Comparison of ENCODE assay signal across 1 cellular context in genomic region chrX:68389419-68389960, GRCh38.
TF ChIP-seq lines count a peak whose summit lies in the region.

No MANE protein-coding gene starts in this region.

TF ChIP-seq in HEK293, 187 proteins besides CTCF, POLR2A, EP300 and RAD21 (continued from another document and continues in another):
- TF ChIP-seq, protein P1, sequence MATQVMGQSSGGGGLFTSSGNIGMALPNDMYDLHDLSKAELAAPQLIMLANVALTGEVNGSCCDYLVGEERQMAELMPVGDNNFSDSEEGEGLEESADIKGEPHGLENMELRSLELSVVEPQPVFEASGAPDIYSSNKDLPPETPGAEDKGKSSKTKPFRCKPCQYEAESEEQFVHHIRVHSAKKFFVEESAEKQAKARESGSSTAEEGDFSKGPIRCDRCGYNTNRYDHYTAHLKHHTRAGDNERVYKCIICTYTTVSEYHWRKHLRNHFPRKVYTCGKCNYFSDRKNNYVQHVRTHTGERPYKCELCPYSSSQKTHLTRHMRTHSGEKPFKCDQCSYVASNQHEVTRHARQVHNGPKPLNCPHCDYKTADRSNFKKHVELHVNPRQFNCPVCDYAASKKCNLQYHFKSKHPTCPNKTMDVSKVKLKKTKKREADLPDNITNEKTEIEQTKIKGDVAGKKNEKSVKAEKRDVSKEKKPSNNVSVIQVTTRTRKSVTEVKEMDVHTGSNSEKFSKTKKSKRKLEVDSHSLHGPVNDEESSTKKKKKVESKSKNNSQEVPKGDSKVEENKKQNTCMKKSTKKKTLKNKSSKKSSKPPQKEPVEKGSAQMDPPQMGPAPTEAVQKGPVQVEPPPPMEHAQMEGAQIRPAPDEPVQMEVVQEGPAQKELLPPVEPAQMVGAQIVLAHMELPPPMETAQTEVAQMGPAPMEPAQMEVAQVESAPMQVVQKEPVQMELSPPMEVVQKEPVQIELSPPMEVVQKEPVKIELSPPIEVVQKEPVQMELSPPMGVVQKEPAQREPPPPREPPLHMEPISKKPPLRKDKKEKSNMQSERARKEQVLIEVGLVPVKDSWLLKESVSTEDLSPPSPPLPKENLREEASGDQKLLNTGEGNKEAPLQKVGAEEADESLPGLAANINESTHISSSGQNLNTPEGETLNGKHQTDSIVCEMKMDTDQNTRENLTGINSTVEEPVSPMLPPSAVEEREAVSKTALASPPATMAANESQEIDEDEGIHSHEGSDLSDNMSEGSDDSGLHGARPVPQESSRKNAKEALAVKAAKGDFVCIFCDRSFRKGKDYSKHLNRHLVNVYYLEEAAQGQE (tag by site-specific recombination; IDR thresholded peaks at IDR 0.05) = peak; percentile 82
- TF ChIP-seq ZNF664 (tag by site-specific recombination; IDR thresholded peaks at IDR 0.05) (peak; percentile 85), ZNF580 (tag by site-specific recombination; IDR thresholded peaks at IDR 0.05) (peak; percentile 70; the same call in 1 of the 2 replicates), ZNF18 (tag by site-specific recombination; IDR thresholded peaks at IDR 0.05) (peak; percentile 39; the same call in 1 of the 2 replicates), ZFP37 (tag by site-specific recombination; IDR thresholded peaks at IDR 0.05) (0 out of 2 replicates have a peak, but pooled peaks have one; percentile 54), ZNF302 (tag by site-specific recombination; IDR thresholded peaks at IDR 0.05; ENCODE audit: low read depth) (0 out of 2 replicates have a peak, but pooled peaks have one; percentile 70), ZNF514 (tag by site-specific recombination; IDR thresholded peaks at IDR 0.05) (peak; percentile 86; the same call in 1 of the 2 replicates), ZXDB (tag by site-specific recombination; IDR thresholded peaks at IDR 0.05) (peak; percentile 83), ZSCAN23 (tag by site-specific recombination; IDR thresholded peaks at IDR 0.05) (peak; percentile 62; the same call in 1 of the 2 replicates), MYNN (tag by site-specific recombination; IDR thresholded peaks at IDR 0.05; ENCODE audit: borderline replicate concordance) (peak; percentile 53; the same call in 1 of the 2 replicates), ZNF121 (tag by site-specific recombination; IDR thresholded peaks at IDR 0.05) (peak; percentile 71), FEZF1 (tag by site-specific recombination; IDR thresholded peaks at IDR 0.05) (0 out of 2 replicates have a peak, but pooled peaks have one; percentile 12), ZNF555 (tag by site-specific recombination; conservative IDR thresholded peaks at IDR 0.05) (peak; percentile 95), ZNF223 (tag by site-specific recombination; IDR thresholded peaks at IDR 0.05) (0 out of 2 replicates have a peak, but pooled peaks have one; percentile 53), ZNF19 (tag by site-specific recombination; IDR thresholded peaks at IDR 0.05; ENCODE audit: low read depth) (peak; percentile 79; the same call in 1 of the 2 replicates), ZNF501 (tag by site-specific recombination; IDR thresholded peaks at IDR 0.05) (peak; percentile 56; the same call in 1 of the 2 replicates), ZNF138 (tag by site-specific recombination; IDR thresholded peaks at IDR 0.05; ENCODE audit: borderline replicate concordance) (peak; percentile 85; the same call in 1 of the 2 replicates), ZNF266 (tag by site-specific recombination; IDR thresholded peaks at IDR 0.05; ENCODE audit: low read depth) (peak; percentile 80; the same call in 1 of the 2 replicates), ZNF629 (tag by site-specific recombination; IDR thresholded peaks at IDR 0.05) (peak; percentile 69; the same call in 1 of the 2 replicates), ZNF510 (tag by site-specific recombination; IDR thresholded peaks at IDR 0.05; ENCODE audit: insufficient replicate concordance) (peak; percentile 92), ZNF404 (tag by site-specific recombination; IDR thresholded peaks at IDR 0.05) (peak; percentile 84; the same call in 1 of the 2 replicates), SP3 (tag by site-specific recombination; IDR thresholded peaks at IDR 0.05) (peak; percentile 43), MZF1 (tag by site-specific recombination; IDR thresholded peaks at IDR 0.05; ENCODE audit: borderline replicate concordance) (peak; percentile 51; the same call in 1 of the 2 replicates), ZNF354C (tag by site-specific recombination; IDR thresholded peaks at IDR 0.05; ENCODE audit: borderline replicate concordance, low read depth) (peak; percentile 94), ZNF433 (tag by site-specific recombination; IDR thresholded peaks at IDR 0.05; ENCODE audit: low read depth) (peak; percentile 90), BCL11B (tag by site-specific recombination; IDR thresholded peaks at IDR 0.05; ENCODE audit: low read depth) (peak; percentile 59; the same call in 1 of the 2 replicates), ZBTB8A (tag by site-specific recombination; IDR thresholded peaks at IDR 0.05) (peak; percentile 86), ZNF292 (tag by site-specific recombination; IDR thresholded peaks at IDR 0.05; ENCODE audit: borderline replicate concordance, low read depth) (peak; percentile 86; the same call in 1 of the 2 replicates), ZNF530 (tag by site-specific recombination; IDR thresholded peaks at IDR 0.05; ENCODE audit: low read depth) (0 out of 2 replicates have a peak, but pooled peaks have one; percentile 80), ZBTB21 (tag by site-specific recombination; IDR thresholded peaks at IDR 0.05) (peak; percentile 58; the same call in 1 of the 2 replicates), ZNF623 (tag by site-specific recombination; IDR thresholded peaks at IDR 0.05) (peak; percentile 87), ZFP3 (tag by site-specific recombination; IDR thresholded peaks at IDR 0.05; ENCODE audit: low read depth) (peak; percentile 65; the same call in 1 of the 2 replicates), ZNF560 (tag by site-specific recombination; IDR thresholded peaks at IDR 0.05; ENCODE audit: borderline replicate concordance) (peak; percentile 95), ZNF214 (tag by site-specific recombination; IDR thresholded peaks at IDR 0.05; ENCODE audit: borderline replicate concordance) (peak; percentile 57; the same call in 1 of the 2 replicates), ZNF140 (tag by site-specific recombination; IDR thresholded peaks at IDR 0.05) (peak; percentile 95), ZNF791 (tag by site-specific recombination; IDR thresholded peaks at IDR 0.05) (0 out of 2 replicates have a peak, but pooled peaks have one; percentile 75), TSHZ1 (tag by site-specific recombination; IDR thresholded peaks at IDR 0.05; ENCODE audit: borderline replicate concordance) (peak; percentile 16; the same call in 1 of the 2 replicates), GLI2 (tag by site-specific recombination; IDR thresholded peaks at IDR 0.05; ENCODE audit: borderline replicate concordance, low read depth) (peak; percentile 54; the same call in 1 of the 2 replicates), ZNF639 (tag by site-specific recombination; IDR thresholded peaks at IDR 0.05) (peak; percentile 57; the same call in 1 of the 2 replicates)
- TF ChIP-seq, protein P2, sequence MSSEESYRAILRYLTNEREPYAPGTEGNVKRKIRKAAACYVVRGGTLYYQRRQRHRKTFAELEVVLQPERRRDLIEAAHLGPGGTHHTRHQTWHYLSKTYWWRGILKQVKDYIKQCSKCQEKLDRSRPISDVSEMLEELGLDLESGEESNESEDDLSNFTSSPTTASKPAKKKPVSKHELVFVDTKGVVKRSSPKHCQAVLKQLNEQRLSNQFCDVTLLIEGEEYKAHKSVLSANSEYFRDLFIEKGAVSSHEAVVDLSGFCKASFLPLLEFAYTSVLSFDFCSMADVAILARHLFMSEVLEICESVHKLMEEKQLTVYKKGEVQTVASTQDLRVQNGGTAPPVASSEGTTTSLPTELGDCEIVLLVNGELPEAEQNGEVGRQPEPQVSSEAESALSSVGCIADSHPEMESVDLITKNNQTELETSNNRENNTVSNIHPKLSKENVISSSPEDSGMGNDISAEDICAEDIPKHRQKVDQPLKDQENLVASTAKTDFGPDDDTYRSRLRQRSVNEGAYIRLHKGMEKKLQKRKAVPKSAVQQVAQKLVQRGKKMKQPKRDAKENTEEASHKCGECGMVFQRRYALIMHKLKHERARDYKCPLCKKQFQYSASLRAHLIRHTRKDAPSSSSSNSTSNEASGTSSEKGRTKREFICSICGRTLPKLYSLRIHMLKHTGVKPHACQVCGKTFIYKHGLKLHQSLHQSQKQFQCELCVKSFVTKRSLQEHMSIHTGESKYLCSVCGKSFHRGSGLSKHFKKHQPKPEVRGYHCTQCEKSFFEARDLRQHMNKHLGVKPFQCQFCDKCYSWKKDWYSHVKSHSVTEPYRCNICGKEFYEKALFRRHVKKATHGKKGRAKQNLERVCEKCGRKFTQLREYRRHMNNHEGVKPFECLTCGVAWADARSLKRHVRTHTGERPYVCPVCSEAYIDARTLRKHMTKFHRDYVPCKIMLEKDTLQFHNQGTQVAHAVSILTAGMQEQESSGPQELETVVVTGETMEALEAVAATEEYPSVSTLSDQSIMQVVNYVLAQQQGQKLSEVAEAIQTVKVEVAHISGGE (tag by site-specific recombination; conservative IDR thresholded peaks at IDR 0.05; ENCODE audit: low read depth) = peak; percentile 89
- TF ChIP-seq, protein P3, sequence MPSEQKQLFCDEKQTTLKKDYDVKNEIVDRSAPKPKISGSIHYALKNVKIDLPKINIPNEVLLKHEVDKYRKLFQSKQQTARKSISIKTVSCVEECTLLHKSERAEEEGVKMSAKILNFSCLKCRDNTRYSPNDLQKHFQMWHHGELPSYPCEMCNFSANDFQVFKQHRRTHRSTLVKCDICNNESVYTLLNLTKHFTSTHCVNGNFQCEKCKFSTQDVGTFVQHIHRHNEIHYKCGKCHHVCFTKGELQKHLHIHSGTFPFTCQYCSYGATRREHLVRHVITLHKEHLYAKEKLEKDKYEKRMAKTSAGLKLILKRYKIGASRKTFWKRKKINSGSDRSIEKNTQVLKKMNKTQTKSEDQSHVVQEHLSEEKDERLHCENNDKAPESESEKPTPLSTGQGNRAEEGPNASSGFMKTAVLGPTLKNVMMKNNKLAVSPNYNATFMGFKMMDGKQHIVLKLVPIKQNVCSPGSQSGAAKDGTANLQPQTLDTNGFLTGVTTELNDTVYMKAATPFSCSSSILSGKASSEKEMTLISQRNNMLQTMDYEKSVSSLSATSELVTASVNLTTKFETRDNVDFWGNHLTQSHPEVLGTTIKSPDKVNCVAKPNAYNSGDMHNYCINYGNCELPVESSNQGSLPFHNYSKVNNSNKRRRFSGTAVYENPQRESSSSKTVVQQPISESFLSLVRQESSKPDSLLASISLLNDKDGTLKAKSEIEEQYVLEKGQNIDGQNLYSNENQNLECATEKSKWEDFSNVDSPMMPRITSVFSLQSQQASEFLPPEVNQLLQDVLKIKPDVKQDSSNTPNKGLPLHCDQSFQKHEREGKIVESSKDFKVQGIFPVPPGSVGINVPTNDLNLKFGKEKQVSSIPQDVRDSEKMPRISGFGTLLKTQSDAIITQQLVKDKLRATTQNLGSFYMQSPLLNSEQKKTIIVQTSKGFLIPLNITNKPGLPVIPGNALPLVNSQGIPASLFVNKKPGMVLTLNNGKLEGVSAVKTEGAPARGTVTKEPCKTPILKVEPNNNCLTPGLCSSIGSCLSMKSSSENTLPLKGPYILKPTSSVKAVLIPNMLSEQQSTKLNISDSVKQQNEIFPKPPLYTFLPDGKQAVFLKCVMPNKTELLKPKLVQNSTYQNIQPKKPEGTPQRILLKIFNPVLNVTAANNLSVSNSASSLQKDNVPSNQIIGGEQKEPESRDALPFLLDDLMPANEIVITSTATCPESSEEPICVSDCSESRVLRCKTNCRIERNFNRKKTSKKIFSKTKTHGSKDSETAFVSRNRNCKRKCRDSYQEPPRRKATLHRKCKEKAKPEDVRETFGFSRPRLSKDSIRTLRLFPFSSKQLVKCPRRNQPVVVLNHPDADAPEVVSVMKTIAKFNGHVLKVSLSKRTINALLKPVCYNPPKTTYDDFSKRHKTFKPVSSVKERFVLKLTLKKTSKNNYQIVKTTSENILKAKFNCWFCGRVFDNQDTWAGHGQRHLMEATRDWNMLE (tag by site-specific recombination; conservative IDR thresholded peaks at IDR 0.05; ENCODE audit: low read depth) = peak; percentile 96
